In the genomic region with DNA sequence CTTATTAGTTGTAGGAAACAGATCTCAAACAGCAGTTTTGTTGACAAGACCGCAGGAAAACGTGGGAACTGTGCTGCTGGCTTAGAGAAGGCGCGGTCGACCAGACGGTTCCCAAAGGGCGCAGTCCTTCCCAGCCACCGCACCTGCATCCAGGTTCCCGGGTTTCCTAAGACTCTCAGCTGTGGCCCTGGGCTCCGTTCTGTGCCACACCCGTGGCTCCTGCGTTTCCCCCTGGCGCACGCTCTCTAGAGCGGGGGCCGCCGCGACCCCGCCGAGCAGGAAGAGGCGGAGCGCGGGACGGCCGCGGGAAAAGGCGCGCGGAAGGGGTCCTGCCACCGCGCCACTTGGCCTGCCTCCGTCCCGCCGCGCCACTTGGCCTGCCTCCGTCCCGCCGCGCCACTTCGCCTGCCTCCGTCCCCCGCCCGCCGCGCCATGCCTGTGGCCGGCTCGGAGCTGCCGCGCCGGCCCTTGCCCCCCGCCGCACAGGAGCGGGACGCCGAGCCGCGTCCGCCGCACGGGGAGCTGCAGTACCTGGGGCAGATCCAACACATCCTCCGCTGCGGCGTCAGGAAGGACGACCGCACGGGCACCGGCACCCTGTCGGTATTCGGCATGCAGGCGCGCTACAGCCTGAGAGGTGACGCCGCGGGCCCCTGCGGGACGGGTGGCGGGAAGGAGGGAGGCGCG, we compare ENCODE assay signal across 7 cellular contexts. TPM values are rescaled to one million over a fixed set of nuclear protein-coding genes. Genes with fewer than 3 reads are reported as not detected.
A peak's percentile ranks its signal among the peaks of the same experiment; 100 is the strongest.
DNase-seq lines count a peak whose midpoint lies in the region; ATAC-seq, FAIRE-seq and TF ChIP-seq lines count a peak whose summit lies in the region.

TYMS (plus strand) TSS at position 343 of the 687 bp plus-strand sequence; CDS start at position 433, 90 bp downstream.

- WGBS in right cardiac atrium, result under 1% methylated on average over 79 of the region's 79 CpGs

- peak; percentile 57 for FAIRE-seq in GM12892 (lab: Jason Lieb, UNC)

- 0 out of 2 replicates have a peak, but pooled peaks have one; percentile 60 for TF ChIP-seq POLR2A in GM12892 (IDR thresholded peaks at IDR 0.05; ENCODE audit: low read depth, low read length)

- ATAC-seq in right cardiac atrium, result peak; percentile 65 to 68
- ATAC-seq in sciatic nerve, result peak; percentile 22

- H3K27ac ChIP-seq in right cardiac atrium (ENCODE audit: low read length), result no peak within 1 kb of the TSS

- peaks cover 4% of the 10 kb centered on the region for H3K4me1 ChIP-seq in adipocyte (ENCODE audit: control insufficient read depth, insufficient read depth, low read length)
- H3K4me1 ChIP-seq in right cardiac atrium (ENCODE audit: control insufficient read depth, insufficient read depth, low read length), result peaks cover 2% of the 10 kb centered on the region

- intact Hi-C loops in right cardiac atrium (cut with DNase I) (no loop called here), sciatic nerve (cut with DNase I) (no loop called here)

- DNase-seq in GM12892 (ENCODE audit: insufficient read length) (peak; percentile 60), HFF-Myc (ENCODE audit: extremely low read depth, low read depth) (peak; percentile 37), M059J (ENCODE audit: low read depth) (peak; percentile 76), RPMI8226 (peak; percentile 87), adipocyte (ENCODE audit: low read depth) (peak; percentile 65), right cardiac atrium (peak; percentile 32 to 70 (median 62)), sciatic nerve (ENCODE audit: low spot score) (no peak)

- H3K9ac ChIP-seq in adipocyte (ENCODE audit: low read length), result peak within 1 kb of the TSS; percentile 84

- H3K27me3 ChIP-seq in adipocyte (replicated peaks; ENCODE audit: control insufficient read depth, insufficient read depth, low read length), result no peaks in the 10 kb centered on the region
- H3K27me3 ChIP-seq in right cardiac atrium (ENCODE audit: control insufficient read depth, insufficient read depth), result peaks cover 6% of the 10 kb centered on the region

- H3K36me3 ChIP-seq in adipocyte (ENCODE audit: control insufficient read depth, insufficient read depth, low read length, severe bottlenecking), result no peaks in the 10 kb centered on the region

- no peak for TF ChIP-seq CTCF in HFF-Myc (IDR thresholded peaks at IDR 0.05; ENCODE audit: low read depth, low read length, missing control alignments)

- H3K4me3 ChIP-seq in HFF-Myc (replicated peaks; ENCODE audit: low read depth, low read length) (peak within 1 kb of the TSS; percentile 92), adipocyte (ENCODE audit: low read length) (peak within 1 kb of the TSS; percentile 93), right cardiac atrium (ENCODE audit: low read length) (peak within 1 kb of the TSS; percentile 72)

- H3K9me3 ChIP-seq in adipocyte (ENCODE audit: control insufficient read depth, low read length) (no peaks in the 10 kb centered on the region), right cardiac atrium (ENCODE audit: control insufficient read depth, low read length) (no peaks in the 10 kb centered on the region)

RNA-seq across cellular contexts. Expression of gene TYMS, which starts in this region (rescaled TPM):
- 274 TPM for polyA plus RNA-seq in GM12892 (2012; ENCODE audit: missing spikeins)
- total RNA-seq in M059J (2014; rRNA removed; shearing (Covaris generic)), result 49.0 and 66.4 TPM in 2 replicates
- total RNA-seq in right cardiac atrium (1 to 10 TPM; 1.5 to 6.6 (median 3.1) TPM), sciatic nerve (1.8 TPM)
- polyA plus RNA-seq in right cardiac atrium, result 1.4 TPM
